Comparison of ENCODE assay signal across 1 cellular context in the genomic region with DNA sequence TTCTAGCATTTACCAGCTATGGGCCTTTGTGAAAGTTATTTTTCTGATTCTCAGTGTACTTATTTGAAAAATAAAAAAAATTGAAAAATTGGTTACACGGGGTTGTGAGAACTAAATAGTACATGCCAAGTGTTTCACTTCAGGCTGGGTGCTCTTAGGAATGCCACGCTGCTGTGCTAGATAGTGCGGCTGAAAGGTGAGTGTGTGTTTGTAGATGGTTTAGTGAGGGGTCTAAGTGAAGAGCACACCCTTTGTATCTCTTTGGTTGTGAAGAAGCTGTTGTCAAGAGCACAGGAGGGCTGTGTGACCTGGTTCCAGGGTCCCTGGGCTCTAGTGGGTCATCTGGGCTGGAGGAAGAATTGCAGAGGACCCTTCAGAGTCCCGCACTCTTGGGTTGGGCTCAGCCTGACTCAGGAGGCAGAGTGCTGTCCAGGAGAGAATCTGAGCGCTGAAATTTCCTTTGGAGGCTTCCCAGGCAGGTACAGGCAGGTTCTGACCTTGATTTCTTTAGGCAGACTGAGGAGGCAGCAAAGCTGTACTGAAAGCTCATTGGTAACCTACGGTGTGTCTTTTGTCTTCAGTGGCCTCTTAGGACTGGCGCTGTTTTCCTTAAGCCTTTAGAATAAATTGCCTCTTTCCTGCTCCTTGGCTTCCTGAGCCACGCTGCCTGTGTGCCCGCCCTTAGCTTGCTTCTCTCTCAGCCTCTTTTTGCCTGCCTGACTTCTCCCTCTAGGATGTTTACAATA.
TF ChIP-seq lines count a peak whose summit lies in the region.

No MANE protein-coding gene starts in this region.

TF ChIP-seq in HepG2, 621 proteins besides CTCF, POLR2A, EP300 and RAD21 (continued from another document and continues in another):
- TF ChIP-seq, protein P1, sequence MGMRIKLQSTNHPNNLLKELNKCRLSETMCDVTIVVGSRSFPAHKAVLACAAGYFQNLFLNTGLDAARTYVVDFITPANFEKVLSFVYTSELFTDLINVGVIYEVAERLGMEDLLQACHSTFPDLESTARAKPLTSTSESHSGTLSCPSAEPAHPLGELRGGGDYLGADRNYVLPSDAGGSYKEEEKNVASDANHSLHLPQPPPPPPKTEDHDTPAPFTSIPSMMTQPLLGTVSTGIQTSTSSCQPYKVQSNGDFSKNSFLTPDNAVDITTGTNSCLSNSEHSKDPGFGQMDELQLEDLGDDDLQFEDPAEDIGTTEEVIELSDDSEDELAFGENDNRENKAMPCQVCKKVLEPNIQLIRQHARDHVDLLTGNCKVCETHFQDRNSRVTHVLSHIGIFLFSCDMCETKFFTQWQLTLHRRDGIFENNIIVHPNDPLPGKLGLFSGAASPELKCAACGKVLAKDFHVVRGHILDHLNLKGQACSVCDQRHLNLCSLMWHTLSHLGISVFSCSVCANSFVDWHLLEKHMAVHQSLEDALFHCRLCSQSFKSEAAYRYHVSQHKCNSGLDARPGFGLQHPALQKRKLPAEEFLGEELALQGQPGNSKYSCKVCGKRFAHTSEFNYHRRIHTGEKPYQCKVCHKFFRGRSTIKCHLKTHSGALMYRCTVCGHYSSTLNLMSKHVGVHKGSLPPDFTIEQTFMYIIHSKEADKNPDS (CRISPR knock-in tag; IDR thresholded peaks at IDR 0.05), result no peak
- TF ChIP-seq ZBTB38 (CRISPR knock-in tag; IDR thresholded peaks at IDR 0.05), result peak; percentile 63
- TF ChIP-seq TBX2 (CRISPR knock-in tag; IDR thresholded peaks at IDR 0.05; ENCODE audit: borderline replicate concordance), result no peak
- TF ChIP-seq SETDB1 (CRISPR knock-in tag; IDR thresholded peaks at IDR 0.05; ENCODE audit: borderline replicate concordance), result no peak
- TF ChIP-seq, protein P2, sequence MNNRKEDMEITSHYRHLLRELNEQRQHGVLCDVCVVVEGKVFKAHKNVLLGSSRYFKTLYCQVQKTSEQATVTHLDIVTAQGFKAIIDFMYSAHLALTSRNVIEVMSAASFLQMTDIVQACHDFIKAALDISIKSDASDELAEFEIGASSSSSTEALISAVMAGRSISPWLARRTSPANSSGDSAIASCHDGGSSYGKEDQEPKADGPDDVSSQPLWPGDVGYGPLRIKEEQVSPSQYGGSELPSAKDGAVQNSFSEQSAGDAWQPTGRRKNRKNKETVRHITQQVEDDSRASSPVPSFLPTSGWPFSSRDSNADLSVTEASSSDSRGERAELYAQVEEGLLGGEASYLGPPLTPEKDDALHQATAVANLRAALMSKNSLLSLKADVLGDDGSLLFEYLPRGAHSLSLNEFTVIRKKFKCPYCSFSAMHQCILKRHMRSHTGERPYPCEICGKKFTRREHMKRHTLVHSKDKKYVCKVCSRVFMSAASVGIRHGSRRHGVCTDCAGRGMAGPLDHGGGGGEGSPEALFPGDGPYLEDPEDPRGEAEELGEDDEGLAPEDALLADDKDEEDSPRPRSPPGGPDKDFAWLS (CRISPR knock-in tag; IDR thresholded peaks at IDR 0.05; ENCODE audit: borderline replicate concordance), result 0 out of 2 replicates have a peak, but pooled peaks have one; percentile 47
- TF ChIP-seq NKX3-1 (CRISPR knock-in tag; IDR thresholded peaks at IDR 0.05), result no peak
- no peak for TF ChIP-seq GABPA (IDR thresholded peaks at IDR 0.05; ENCODE audit: low read depth, low read length)
- TF ChIP-seq GABPA (CRISPR knock-in tag; IDR thresholded peaks at IDR 0.05; ENCODE audit: low read depth), result no peak
- no peak for TF ChIP-seq NRL (CRISPR knock-in tag; IDR thresholded peaks at IDR 0.05; ENCODE audit: borderline replicate concordance)
- TF ChIP-seq U2AF2 (IDR thresholded peaks at IDR 0.05; ENCODE audit: low read depth, low read length), result no peak
- TF ChIP-seq ZNF546 (CRISPR knock-in tag; conservative IDR thresholded peaks at IDR 0.05), result no peak
- no peak for TF ChIP-seq ZNF816 (CRISPR knock-in tag; IDR thresholded peaks at IDR 0.05; ENCODE audit: borderline replicate concordance)
- TF ChIP-seq, protein P3, sequence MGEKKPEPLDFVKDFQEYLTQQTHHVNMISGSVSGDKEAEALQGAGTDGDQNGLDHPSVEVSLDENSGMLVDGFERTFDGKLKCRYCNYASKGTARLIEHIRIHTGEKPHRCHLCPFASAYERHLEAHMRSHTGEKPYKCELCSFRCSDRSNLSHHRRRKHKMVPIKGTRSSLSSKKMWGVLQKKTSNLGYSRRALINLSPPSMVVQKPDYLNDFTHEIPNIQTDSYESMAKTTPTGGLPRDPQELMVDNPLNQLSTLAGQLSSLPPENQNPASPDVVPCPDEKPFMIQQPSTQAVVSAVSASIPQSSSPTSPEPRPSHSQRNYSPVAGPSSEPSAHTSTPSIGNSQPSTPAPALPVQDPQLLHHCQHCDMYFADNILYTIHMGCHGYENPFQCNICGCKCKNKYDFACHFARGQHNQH (CRISPR knock-in tag; IDR thresholded peaks at IDR 0.05), result no peak
- TF ChIP-seq SIX4 (CRISPR knock-in tag; IDR thresholded peaks at IDR 0.05), result no peak
- 0 out of 2 replicates have a peak, but pooled peaks have one; percentile 20 for TF ChIP-seq HOXA3 (CRISPR knock-in tag; IDR thresholded peaks at IDR 0.05)
- TF ChIP-seq MEF2D (CRISPR knock-in tag; IDR thresholded peaks at IDR 0.05), result no peak
- no peak for TF ChIP-seq HNRNPK (IDR thresholded peaks at IDR 0.05; ENCODE audit: low read depth, low read length, poor library complexity, severe bottlenecking)
- TF ChIP-seq, protein P4, sequence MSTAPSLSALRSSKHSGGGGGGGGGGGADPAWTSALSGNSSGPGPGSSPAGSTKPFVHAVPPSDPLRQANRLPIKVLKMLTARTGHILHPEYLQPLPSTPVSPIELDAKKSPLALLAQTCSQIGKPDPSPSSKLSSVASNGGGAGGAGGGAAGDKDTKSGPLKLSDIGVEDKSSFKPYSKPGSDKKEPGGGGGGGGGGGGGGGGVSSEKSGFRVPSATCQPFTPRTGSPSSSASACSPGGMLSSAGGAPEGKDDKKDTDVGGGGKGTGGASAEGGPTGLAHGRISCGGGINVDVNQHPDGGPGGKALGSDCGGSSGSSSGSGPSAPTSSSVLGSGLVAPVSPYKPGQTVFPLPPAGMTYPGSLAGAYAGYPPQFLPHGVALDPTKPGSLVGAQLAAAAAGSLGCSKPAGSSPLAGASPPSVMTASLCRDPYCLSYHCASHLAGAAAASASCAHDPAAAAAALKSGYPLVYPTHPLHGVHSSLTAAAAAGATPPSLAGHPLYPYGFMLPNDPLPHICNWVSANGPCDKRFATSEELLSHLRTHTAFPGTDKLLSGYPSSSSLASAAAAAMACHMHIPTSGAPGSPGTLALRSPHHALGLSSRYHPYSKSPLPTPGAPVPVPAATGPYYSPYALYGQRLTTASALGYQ (CRISPR knock-in tag; IDR thresholded peaks at IDR 0.05), result no peak
- TF ChIP-seq, protein P5, sequence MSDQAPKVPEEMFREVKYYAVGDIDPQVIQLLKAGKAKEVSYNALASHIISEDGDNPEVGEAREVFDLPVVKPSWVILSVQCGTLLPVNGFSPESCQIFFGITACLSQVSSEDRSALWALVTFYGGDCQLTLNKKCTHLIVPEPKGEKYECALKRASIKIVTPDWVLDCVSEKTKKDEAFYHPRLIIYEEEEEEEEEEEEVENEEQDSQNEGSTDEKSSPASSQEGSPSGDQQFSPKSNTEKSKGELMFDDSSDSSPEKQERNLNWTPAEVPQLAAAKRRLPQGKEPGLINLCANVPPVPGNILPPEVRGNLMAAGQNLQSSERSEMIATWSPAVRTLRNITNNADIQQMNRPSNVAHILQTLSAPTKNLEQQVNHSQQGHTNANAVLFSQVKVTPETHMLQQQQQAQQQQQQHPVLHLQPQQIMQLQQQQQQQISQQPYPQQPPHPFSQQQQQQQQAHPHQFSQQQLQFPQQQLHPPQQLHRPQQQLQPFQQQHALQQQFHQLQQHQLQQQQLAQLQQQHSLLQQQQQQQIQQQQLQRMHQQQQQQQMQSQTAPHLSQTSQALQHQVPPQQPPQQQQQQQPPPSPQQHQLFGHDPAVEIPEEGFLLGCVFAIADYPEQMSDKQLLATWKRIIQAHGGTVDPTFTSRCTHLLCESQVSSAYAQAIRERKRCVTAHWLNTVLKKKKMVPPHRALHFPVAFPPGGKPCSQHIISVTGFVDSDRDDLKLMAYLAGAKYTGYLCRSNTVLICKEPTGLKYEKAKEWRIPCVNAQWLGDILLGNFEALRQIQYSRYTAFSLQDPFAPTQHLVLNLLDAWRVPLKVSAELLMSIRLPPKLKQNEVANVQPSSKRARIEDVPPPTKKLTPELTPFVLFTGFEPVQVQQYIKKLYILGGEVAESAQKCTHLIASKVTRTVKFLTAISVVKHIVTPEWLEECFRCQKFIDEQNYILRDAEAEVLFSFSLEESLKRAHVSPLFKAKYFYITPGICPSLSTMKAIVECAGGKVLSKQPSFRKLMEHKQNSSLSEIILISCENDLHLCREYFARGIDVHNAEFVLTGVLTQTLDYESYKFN (CRISPR knock-in tag; conservative IDR thresholded peaks at IDR 0.05), result 0 out of 2 replicates have a peak, but pooled peaks have one; percentile 24
- 0 out of 2 replicates have a peak, but pooled peaks have one; percentile 14 for TF ChIP-seq ZNF598 (CRISPR knock-in tag; IDR thresholded peaks at IDR 0.05; ENCODE audit: borderline replicate concordance)
- TF ChIP-seq, protein P6, sequence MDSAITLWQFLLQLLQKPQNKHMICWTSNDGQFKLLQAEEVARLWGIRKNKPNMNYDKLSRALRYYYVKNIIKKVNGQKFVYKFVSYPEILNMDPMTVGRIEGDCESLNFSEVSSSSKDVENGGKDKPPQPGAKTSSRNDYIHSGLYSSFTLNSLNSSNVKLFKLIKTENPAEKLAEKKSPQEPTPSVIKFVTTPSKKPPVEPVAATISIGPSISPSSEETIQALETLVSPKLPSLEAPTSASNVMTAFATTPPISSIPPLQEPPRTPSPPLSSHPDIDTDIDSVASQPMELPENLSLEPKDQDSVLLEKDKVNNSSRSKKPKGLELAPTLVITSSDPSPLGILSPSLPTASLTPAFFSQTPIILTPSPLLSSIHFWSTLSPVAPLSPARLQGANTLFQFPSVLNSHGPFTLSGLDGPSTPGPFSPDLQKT (CRISPR knock-in tag; IDR thresholded peaks at IDR 0.05; ENCODE audit: borderline replicate concordance), result no peak
- TF ChIP-seq, protein P7, sequence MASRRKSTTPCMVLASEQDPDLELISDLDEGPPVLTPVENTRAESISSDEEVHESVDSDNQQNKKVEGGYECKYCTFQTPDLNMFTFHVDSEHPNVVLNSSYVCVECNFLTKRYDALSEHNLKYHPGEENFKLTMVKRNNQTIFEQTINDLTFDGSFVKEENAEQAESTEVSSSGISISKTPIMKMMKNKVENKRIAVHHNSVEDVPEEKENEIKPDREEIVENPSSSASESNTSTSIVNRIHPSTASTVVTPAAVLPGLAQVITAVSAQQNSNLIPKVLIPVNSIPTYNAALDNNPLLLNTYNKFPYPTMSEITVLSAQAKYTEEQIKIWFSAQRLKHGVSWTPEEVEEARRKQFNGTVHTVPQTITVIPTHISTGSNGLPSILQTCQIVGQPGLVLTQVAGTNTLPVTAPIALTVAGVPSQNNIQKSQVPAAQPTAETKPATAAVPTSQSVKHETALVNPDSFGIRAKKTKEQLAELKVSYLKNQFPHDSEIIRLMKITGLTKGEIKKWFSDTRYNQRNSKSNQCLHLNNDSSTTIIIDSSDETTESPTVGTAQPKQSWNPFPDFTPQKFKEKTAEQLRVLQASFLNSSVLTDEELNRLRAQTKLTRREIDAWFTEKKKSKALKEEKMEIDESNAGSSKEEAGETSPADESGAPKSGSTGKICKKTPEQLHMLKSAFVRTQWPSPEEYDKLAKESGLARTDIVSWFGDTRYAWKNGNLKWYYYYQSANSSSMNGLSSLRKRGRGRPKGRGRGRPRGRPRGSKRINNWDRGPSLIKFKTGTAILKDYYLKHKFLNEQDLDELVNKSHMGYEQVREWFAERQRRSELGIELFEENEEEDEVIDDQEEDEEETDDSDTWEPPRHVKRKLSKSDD (CRISPR knock-in tag; IDR thresholded peaks at IDR 0.05; ENCODE audit: low read depth), result no peak
- TF ChIP-seq KLF6 (CRISPR knock-in tag; IDR thresholded peaks at IDR 0.05), result no peak
- no peak for TF ChIP-seq SIX1 (CRISPR knock-in tag; IDR thresholded peaks at IDR 0.05; ENCODE audit: borderline replicate concordance)
- TF ChIP-seq, protein P8, sequence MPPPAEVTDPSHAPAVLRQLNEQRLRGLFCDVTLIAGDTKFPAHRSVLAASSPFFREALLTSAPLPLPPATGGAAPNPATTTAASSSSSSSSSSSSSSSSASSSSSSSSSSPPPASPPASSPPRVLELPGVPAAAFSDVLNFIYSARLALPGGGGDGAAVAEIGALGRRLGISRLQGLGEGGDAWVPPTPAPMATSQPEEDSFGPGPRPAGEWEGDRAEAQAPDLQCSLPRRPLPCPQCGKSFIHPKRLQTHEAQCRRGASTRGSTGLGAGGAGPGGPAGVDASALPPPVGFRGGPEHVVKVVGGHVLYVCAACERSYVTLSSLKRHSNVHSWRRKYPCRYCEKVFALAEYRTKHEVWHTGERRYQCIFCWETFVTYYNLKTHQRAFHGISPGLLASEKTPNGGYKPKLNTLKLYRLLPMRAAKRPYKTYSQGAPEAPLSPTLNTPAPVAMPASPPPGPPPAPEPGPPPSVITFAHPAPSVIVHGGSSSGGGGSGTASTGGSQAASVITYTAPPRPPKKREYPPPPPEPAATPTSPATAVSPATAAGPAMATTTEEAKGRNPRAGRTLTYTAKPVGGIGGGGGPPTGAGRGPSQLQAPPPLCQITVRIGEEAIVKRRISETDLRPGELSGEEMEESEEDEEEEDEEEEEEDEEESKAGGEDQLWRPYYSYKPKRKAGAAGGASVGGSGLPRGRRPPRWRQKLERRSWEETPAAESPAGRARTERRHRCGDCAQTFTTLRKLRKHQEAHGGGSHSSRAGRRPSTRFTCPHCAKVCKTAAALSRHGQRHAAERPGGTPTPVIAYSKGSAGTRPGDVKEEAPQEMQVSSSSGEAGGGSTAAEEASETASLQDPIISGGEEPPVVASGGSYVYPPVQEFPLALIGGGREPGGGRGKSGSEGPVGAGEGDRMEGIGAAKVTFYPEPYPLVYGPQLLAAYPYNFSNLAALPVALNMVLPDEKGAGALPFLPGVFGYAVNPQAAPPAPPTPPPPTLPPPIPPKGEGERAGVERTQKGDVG (CRISPR knock-in tag; IDR thresholded peaks at IDR 0.05; ENCODE audit: borderline replicate concordance), result peak; percentile 57; the same call in 1 of the 2 replicates
- TF ChIP-seq RBM22 (optimal IDR thresholded peaks at IDR 0.05; ENCODE audit: low read length), result peak; percentile 68
- TF ChIP-seq ZFP41 (CRISPR knock-in tag; IDR thresholded peaks at IDR 0.05; ENCODE audit: borderline replicate concordance), result no peak
- TF ChIP-seq TAF15 (IDR thresholded peaks at IDR 0.05; ENCODE audit: low read depth, low read length, poor library complexity, severe bottlenecking), result no peak
- TF ChIP-seq, protein P9, sequence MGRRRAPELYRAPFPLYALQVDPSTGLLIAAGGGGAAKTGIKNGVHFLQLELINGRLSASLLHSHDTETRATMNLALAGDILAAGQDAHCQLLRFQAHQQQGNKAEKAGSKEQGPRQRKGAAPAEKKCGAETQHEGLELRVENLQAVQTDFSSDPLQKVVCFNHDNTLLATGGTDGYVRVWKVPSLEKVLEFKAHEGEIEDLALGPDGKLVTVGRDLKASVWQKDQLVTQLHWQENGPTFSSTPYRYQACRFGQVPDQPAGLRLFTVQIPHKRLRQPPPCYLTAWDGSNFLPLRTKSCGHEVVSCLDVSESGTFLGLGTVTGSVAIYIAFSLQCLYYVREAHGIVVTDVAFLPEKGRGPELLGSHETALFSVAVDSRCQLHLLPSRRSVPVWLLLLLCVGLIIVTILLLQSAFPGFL (CRISPR knock-in tag; IDR thresholded peaks at IDR 0.05), result no peak
- TF ChIP-seq, protein P10, sequence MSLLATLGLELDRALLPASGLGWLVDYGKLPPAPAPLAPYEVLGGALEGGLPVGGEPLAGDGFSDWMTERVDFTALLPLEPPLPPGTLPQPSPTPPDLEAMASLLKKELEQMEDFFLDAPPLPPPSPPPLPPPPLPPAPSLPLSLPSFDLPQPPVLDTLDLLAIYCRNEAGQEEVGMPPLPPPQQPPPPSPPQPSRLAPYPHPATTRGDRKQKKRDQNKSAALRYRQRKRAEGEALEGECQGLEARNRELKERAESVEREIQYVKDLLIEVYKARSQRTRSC (CRISPR knock-in tag; IDR thresholded peaks at IDR 0.05; ENCODE audit: low read depth), result no peak
- TF ChIP-seq ZNF205 (CRISPR knock-in tag; IDR thresholded peaks at IDR 0.05), result no peak
